Comparison of ENCODE assay signal across 9 cellular contexts in genomic region chr22:35761037-35761436, GRCh38. TPM values are rescaled to one million over a fixed set of nuclear protein-coding genes. Genes with fewer than 3 reads are reported as not detected.
DNase-seq lines count a peak whose midpoint lies in the region; ATAC-seq and TF ChIP-seq lines count a peak whose summit lies in the region.
"Had no signal": no experiment of that assay in that cellular context is flagged by ENCODE, and none has a peak within 500 bp of the region (broad histone marks: within the 10 kb centered on the region; RNA-seq: fewer than 3 reads in every experiment).

No MANE protein-coding gene starts in this region.

- H3K27ac Mint-ChIP-seq in brain (peak overlapping the region in 1 of 5 experiments; percentile 49), immature natural killer cell (no peak overlapping the region)
- H3K27ac Mint-ChIP-seq: memory B cell had no signal

- H3K4me1 Mint-ChIP-seq in brain, result peaks cover 18% of the 10 kb centered on the region
- no peaks in the 10 kb centered on the region for H3K4me1 Mint-ChIP-seq in immature natural killer cell
- H3K4me1 Mint-ChIP-seq: memory B cell had no signal

- no peak for ATAC-seq in HG03196 (IDR thresholded peaks at IDR 0.05; ENCODE audit: unreplicated experiment)

- peak; percentile 36 to 42 for TF ChIP-seq CTCF in brain (conservative IDR thresholded peaks at IDR 0.05)

- H3K9me3 Mint-ChIP-seq in brain (no peaks in the 10 kb centered on the region), immature natural killer cell (no peaks in the 10 kb centered on the region)

- H3K4me3 Mint-ChIP-seq in brain, result no peak overlapping the region
- no peak overlapping the region for H3K4me3 Mint-ChIP-seq in immature natural killer cell
- H3K4me3 Mint-ChIP-seq: memory B cell had no signal

- peaks cover 68% of the 10 kb centered on the region for H3K36me3 Mint-ChIP-seq in brain
- H3K36me3 Mint-ChIP-seq in immature natural killer cell, result no peaks in the 10 kb centered on the region
- H3K36me3 Mint-ChIP-seq: memory B cell had no signal

- H3K27me3 Mint-ChIP-seq in brain (peaks cover 2% of the 10 kb centered on the region), immature natural killer cell (ENCODE audit: low read depth in 3 of 3) (peaks cover 0 to 3% (median 0%) of the 10 kb centered on the region in 3 donors)

- DNase-seq in Ammon's horn (ENCODE audit: low spot score) (peak; percentile 29), Kasumi-1 (lab: John Stamatoyannopoulos, UW) (peak; percentile 1 to 19), left kidney (ENCODE audit: low read depth, low spot score) (peak; percentile 35), cerebellum (ENCODE audit: low spot score) (no peak), ureter (ENCODE audit: low spot score) (no peak), immature natural killer cell (no peak)

RNA-seq across cellular contexts. Expression of gene APOL5, which starts 43.4 kb away (rescaled TPM):
- polyA plus RNA-seq in brain (ENCODE audit: insufficient read depth, low read depth, low replicate concordance), result not detected
- total RNA-seq in cerebellum, result not detected
- not detected for total RNA-seq in ureter
- polyA plus RNA-seq in immature natural killer cell, result not detected

Comparison
In these comparisons a context has a peak if more than half of its experiments do, and no peak if none do; other contexts are left out.
1. DNase-seq: peak in Ammon's horn (single experiment), Kasumi-1 (2 of 2) and left kidney (single experiment); none in cerebellum (single experiment), ureter (single experiment) and immature natural killer cell (0 of 3).